ENCODE assay signal across 26 cellular contexts in the genomic region with DNA sequence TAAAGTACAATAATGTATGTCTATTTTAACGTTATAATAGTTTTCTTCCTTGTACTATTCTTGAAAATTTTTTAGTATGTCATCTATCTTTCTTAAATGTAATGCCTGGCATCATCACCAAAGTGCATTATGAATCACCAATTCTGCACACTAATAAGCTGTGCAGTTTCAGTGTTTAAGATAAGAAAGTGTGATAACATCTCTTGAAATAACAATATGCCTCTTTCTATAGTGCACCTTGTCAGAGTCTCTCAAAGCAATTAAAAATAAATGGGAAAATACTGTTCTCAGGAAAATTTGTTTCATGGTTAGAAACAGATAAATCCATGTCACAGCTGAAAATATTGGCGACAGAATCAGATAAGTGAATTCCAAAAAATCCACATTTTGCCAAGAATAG.
A peak's percentile ranks its signal among the peaks of the same experiment; 100 is the strongest.
DNase-seq lines count a peak whose midpoint lies in the region; ATAC-seq, FAIRE-seq and TF ChIP-seq lines count a peak whose summit lies in the region.
"Had no signal": no experiment of that assay in that cellular context is flagged by ENCODE, and none has a peak within 500 bp of the region (broad histone marks: within the 10 kb centered on the region; RNA-seq: fewer than 3 reads in every experiment).

No MANE protein-coding gene starts in this region.

- intact Hi-C loops in endothelial cell of umbilical vein (cut with micrococcal nuclease): no loop called here
- intact Hi-C loops in CD14-positive monocyte (cut with micrococcal nuclease): no loop called here

- dilution Hi-C loops in endothelial cell of umbilical vein (cut with MboI; ENCODE audit: extremely low pct_ligation_motif_present, low sequenced_read_pairs): no loop called here

- H3K9ac ChIP-seq in Karpas-422 (ENCODE audit: low read length) (no peak overlapping the region), endothelial cell of umbilical vein (replicated peaks; ENCODE audit: extremely low read depth, insufficient read depth, low read length) (no peak overlapping the region)
- H3K9ac ChIP-seq: BLaER1 treated with 17β-estradiol and CSF1 and Interleukin-3, amounts not matched to agents 10 nM and 100 nM had no signal

- H3K36me3 ChIP-seq in Karpas-422 (ENCODE audit: insufficient read depth, low read length) (no peaks in the 10 kb centered on the region), endothelial cell of umbilical vein (ENCODE audit: control insufficient read depth in 2 of 2, extremely low read depth in 1 of 2, insufficient read depth in 2 of 2, low read length in 2 of 2) (no peaks in the 10 kb centered on the region)
- H3K36me3 ChIP-seq: BE2C; BLaER1 treated with 17β-estradiol and CSF1 and Interleukin-3, amounts not matched to agents 10 nM and 100 nM had no signal

- TF ChIP-seq POLR2A in endothelial cell of umbilical vein (IDR thresholded peaks at IDR 0.05; ENCODE audit: low read depth, low read length): no peak

- no peaks in the 10 kb centered on the region for H3K4me1 Mint-ChIP-seq in CD14-positive monocyte
- H3K4me1 Mint-ChIP-seq: CD4-positive, alpha-beta memory T cell; GM23338; H9 had no signal

- no peak overlapping the region for H3K4me3 Mint-ChIP-seq in CD14-positive monocyte
- H3K4me3 Mint-ChIP-seq: CD4-positive, alpha-beta memory T cell; GM23338; H9; HFFc6 had no signal

- H3K9me2 ChIP-seq in Karpas-422 (replicated peaks; ENCODE audit: insufficient read depth, low read length): no peaks in the 10 kb centered on the region

- H3K9me3 Mint-ChIP-seq in CD14-positive monocyte: peaks cover 0 to 4% (median 0%) of the 10 kb centered on the region in 7 donors

- peaks cover 19% of the 10 kb centered on the region for H3K9me3 ChIP-seq in Karpas-422 (ENCODE audit: low read length)
- no peaks in the 10 kb centered on the region for H3K9me3 ChIP-seq in endothelial cell of umbilical vein (replicated peaks; ENCODE audit: control insufficient read depth, insufficient read depth, low read length)
- H3K9me3 ChIP-seq: BE2C had no signal

- no peaks in the 10 kb centered on the region for H3K4me1 ChIP-seq in Karpas-422 (ENCODE audit: low read length)
- no peaks in the 10 kb centered on the region for H3K4me1 ChIP-seq in endothelial cell of umbilical vein (ENCODE audit: control insufficient read depth, extremely low read depth, insufficient read depth, low read length)
- H3K4me1 ChIP-seq: A549; BLaER1 treated with 17β-estradiol and CSF1 and Interleukin-3, amounts not matched to agents 10 nM and 100 nM had no signal

- BruUV-seq in endothelial cell of umbilical vein (replicated peaks; lab: Mats Ljungman, UMichigan): no TSS peak

- CTCF ChIA-PET in endothelial cell of umbilical vein (lab: Charles Lee): interaction anchor here (1.0 to 1.2 kb wide), 2 partner anchors 9 to 12 kb away, joined by 3 read pairs; no protein-coding TSS in a partner anchor

- no peak overlapping the region for H3K27ac ChIP-seq in Karpas-422 (ENCODE audit: low read length)
- no peak overlapping the region for H3K27ac ChIP-seq in endothelial cell of umbilical vein (ENCODE audit: insufficient read depth, low read depth, low read length)
- H3K27ac ChIP-seq: 22Rv1; A549; BLaER1 treated with 17β-estradiol and CSF1 and Interleukin-3, amounts not matched to agents 10 nM and 100 nM had no signal

- H4K20me1 ChIP-seq in Karpas-422 (ENCODE audit: insufficient read depth, low read depth, low read length) (no peaks in the 10 kb centered on the region), endothelial cell of umbilical vein (replicated peaks; ENCODE audit: control insufficient read depth, extremely low read depth, insufficient read depth, low read length) (no peaks in the 10 kb centered on the region)
- H4K20me1 ChIP-seq: BLaER1 treated with 17β-estradiol and CSF1 and Interleukin-3, amounts not matched to agents 10 nM and 100 nM had no signal

- H3K4me2 ChIP-seq in Karpas-422 (ENCODE audit: low read depth, low read length, poor library complexity, severe bottlenecking) (no peak overlapping the region), endothelial cell of umbilical vein (ENCODE audit: insufficient read depth, low read length) (no peak overlapping the region)
- H3K4me2 ChIP-seq: A549; BLaER1 treated with 17β-estradiol and CSF1 and Interleukin-3, amounts not matched to agents 10 nM and 100 nM; GM23338 had no signal

- H3K36me3 Mint-ChIP-seq in CD14-positive monocyte: no peaks in the 10 kb centered on the region
- H3K36me3 Mint-ChIP-seq: CD4-positive, alpha-beta memory T cell had no signal

- POLR2A ChIA-PET in endothelial cell of umbilical vein (lab: Charles Lee): no interaction called here

- no peak for ATAC-seq in SK-N-SH treated with all-trans-retinoic acid at 6 μM for 48 hours
- ATAC-seq: A549, GM12878, GM23338, HCT116 had no signal

- TF ChIP-seq CTCF in endothelial cell of umbilical vein (IDR thresholded peaks at IDR 0.05; ENCODE audit: extremely low read depth in 1 of 2, insufficient read depth in 1 of 2, low read depth in 1 of 2, low read length in 2 of 2): no peak
- no peak for TF ChIP-seq CTCF in CD14-positive monocyte (IDR thresholded peaks at IDR 0.05)

- no peak overlapping the region for H3K27ac Mint-ChIP-seq in CD14-positive monocyte
- H3K27ac Mint-ChIP-seq: CD4-positive, alpha-beta memory T cell; GM23338; H9; HFFc6 had no signal

- peak; percentile 45 for DNase-seq in A172 (ENCODE audit: low spot score)
- DNase-seq in Karpas-422: no peak
- DNase-seq in endothelial cell of umbilical vein (ENCODE audit: low read depth, low spot score): peak; percentile 50
- DNase-seq in stimulated activated CD4-positive, alpha-beta T cell treated with anti-CD3 and anti-CD28 coated beads, Interleukin-15, amount 100 ng/mL, for 24 hours: no peak
- no peak for DNase-seq in T-helper 1 cell
- no peak for DNase-seq in activated gamma-delta T cell treated with Interleukin-2 at 50 U/mL for 16 hours
- DNase-seq in CD14-positive monocyte (ENCODE audit: low spot score): no peak
- DNase-seq: ACHN; AML-193; BE2C; Calu3; CD4-positive, alpha-beta memory T cell; COR-L47; DMS153; DND-41; GDM1; H9; HFFc6 had no signal

- H3K9me1 ChIP-seq in endothelial cell of umbilical vein (replicated peaks; ENCODE audit: control insufficient read depth, extremely low read depth, insufficient read depth, low read length): no peaks in the 10 kb centered on the region

- H3K4me3 ChIP-seq in Karpas-422 (ENCODE audit: low read length) (no peak overlapping the region), endothelial cell of umbilical vein (replicated peaks in 1 of 3; ENCODE audit: insufficient read depth in 1 of 3, low read depth in 1 of 3, low read length in 3 of 3) (no peak overlapping the region)
- H3K4me3 ChIP-seq: A549; BLaER1 treated with 17β-estradiol and CSF1 and Interleukin-3, amounts not matched to agents 10 nM and 100 nM; GM12878; GM23338 had no signal

- H2AFZ ChIP-seq in Karpas-422 (ENCODE audit: low read length) (peak overlapping the region; percentile 66; the same call in 1 of the 2 replicates), endothelial cell of umbilical vein (ENCODE audit: low read depth, low read length) (no peak overlapping the region)
- H2AFZ ChIP-seq: GM23338 had no signal

- FAIRE-seq in endothelial cell of umbilical vein (lab: Jason Lieb, UNC): no peak
- FAIRE-seq: A549, GM12878, GM19239 had no signal

- H3K27me3 ChIP-seq in Karpas-422 (ENCODE audit: low read length) (no peaks in the 10 kb centered on the region), endothelial cell of umbilical vein (ENCODE audit: control insufficient read depth in 2 of 2, insufficient read depth in 2 of 2, low read length in 2 of 2) (no peaks in the 10 kb centered on the region)
- H3K27me3 ChIP-seq: BE2C; BLaER1 treated with 17β-estradiol and CSF1 and Interleukin-3, amounts not matched to agents 10 nM and 100 nM had no signal

- H3K79me2 ChIP-seq in Karpas-422 (ENCODE audit: low read length) (no peaks in the 10 kb centered on the region), endothelial cell of umbilical vein (ENCODE audit: control insufficient read depth, insufficient read depth, low read length) (no peaks in the 10 kb centered on the region)

- H3K27me3 Mint-ChIP-seq in CD14-positive monocyte (ENCODE audit: low read depth in 3 of 3): no peaks in the 10 kb centered on the region
- H3K27me3 Mint-ChIP-seq: CD4-positive, alpha-beta memory T cell had no signal

TF ChIP-seq in SK-N-SH treated with all-trans-retinoic acid at 6 μM for 48 hours, 23 proteins besides CTCF, POLR2A, EP300 and RAD21 (continues in another document):
- TF ChIP-seq, protein P1, sequence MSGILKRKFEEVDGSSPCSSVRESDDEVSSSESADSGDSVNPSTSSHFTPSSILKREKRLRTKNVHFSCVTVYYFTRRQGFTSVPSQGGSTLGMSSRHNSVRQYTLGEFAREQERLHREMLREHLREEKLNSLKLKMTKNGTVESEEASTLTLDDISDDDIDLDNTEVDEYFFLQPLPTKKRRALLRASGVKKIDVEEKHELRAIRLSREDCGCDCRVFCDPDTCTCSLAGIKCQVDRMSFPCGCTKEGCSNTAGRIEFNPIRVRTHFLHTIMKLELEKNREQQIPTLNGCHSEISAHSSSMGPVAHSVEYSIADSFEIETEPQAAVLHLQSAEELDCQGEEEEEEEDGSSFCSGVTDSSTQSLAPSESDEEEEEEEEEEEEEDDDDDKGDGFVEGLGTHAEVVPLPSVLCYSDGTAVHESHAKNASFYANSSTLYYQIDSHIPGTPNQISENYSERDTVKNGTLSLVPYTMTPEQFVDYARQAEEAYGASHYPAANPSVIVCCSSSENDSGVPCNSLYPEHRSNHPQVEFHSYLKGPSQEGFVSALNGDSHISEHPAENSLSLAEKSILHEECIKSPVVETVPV (CRISPR knock-in tag; IDR thresholded peaks at IDR 0.05): no peak

TF ChIP-seq in endothelial cell of umbilical vein, 7 proteins besides CTCF, POLR2A, EP300 and RAD21:
- TF ChIP-seq POLR2AphosphoS5 (IDR thresholded peaks at IDR 0.05; ENCODE audit: insufficient read depth, low read depth, low read length) (no peak), GATA2 (IDR thresholded peaks at IDR 0.05; ENCODE audit: insufficient read depth, insufficient read length, low read depth, low read length) (peak; percentile 58), FOS (IDR thresholded peaks at IDR 0.05; ENCODE audit: borderline replicate concordance, insufficient read depth, low read length) (peak; percentile 16)

Comparison
In these comparisons a context has a peak if more than half of its experiments do, and no peak if none do; other contexts are left out.
1. DNase-seq: peak in A172 (single experiment) and endothelial cell of umbilical vein (single experiment); none in Karpas-422 (single experiment), stimulated activated CD4-positive, alpha-beta T cell treated with anti-CD3 and anti-CD28 coated beads, Interleukin-15, amount 100 ng/mL, for 24 hours (single experiment), T-helper 1 cell (0 of 5), activated gamma-delta T cell treated with Interleukin-2 at 50 U/mL for 16 hours (single experiment) and CD14-positive monocyte (single experiment).